ENCODE assay signal across 1 cellular context in the genomic region with DNA sequence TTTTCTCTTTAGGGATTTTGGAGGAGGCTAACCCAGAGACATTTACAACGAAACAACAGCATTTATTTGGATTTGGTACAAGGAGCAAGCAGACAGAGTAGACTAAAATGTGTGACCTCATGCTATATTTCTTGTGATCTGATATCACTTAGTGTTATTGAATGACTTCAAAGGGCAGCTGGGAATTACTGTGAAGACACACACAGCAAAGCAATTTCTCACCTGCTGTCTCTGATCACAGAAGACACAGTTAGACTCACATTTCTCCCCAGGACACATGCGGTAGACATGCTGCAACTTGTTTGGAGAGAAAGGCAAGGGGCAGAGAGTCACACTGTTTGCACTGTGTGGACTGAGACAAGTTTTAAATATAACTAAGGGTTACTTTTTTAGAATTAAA.
TF ChIP-seq lines count a peak whose summit lies in the region.

No MANE protein-coding gene starts in this region.

TF ChIP-seq in GM23338, 12 proteins besides CTCF, POLR2A, EP300 and RAD21 (continued from another document):
- TF ChIP-seq, protein P1, sequence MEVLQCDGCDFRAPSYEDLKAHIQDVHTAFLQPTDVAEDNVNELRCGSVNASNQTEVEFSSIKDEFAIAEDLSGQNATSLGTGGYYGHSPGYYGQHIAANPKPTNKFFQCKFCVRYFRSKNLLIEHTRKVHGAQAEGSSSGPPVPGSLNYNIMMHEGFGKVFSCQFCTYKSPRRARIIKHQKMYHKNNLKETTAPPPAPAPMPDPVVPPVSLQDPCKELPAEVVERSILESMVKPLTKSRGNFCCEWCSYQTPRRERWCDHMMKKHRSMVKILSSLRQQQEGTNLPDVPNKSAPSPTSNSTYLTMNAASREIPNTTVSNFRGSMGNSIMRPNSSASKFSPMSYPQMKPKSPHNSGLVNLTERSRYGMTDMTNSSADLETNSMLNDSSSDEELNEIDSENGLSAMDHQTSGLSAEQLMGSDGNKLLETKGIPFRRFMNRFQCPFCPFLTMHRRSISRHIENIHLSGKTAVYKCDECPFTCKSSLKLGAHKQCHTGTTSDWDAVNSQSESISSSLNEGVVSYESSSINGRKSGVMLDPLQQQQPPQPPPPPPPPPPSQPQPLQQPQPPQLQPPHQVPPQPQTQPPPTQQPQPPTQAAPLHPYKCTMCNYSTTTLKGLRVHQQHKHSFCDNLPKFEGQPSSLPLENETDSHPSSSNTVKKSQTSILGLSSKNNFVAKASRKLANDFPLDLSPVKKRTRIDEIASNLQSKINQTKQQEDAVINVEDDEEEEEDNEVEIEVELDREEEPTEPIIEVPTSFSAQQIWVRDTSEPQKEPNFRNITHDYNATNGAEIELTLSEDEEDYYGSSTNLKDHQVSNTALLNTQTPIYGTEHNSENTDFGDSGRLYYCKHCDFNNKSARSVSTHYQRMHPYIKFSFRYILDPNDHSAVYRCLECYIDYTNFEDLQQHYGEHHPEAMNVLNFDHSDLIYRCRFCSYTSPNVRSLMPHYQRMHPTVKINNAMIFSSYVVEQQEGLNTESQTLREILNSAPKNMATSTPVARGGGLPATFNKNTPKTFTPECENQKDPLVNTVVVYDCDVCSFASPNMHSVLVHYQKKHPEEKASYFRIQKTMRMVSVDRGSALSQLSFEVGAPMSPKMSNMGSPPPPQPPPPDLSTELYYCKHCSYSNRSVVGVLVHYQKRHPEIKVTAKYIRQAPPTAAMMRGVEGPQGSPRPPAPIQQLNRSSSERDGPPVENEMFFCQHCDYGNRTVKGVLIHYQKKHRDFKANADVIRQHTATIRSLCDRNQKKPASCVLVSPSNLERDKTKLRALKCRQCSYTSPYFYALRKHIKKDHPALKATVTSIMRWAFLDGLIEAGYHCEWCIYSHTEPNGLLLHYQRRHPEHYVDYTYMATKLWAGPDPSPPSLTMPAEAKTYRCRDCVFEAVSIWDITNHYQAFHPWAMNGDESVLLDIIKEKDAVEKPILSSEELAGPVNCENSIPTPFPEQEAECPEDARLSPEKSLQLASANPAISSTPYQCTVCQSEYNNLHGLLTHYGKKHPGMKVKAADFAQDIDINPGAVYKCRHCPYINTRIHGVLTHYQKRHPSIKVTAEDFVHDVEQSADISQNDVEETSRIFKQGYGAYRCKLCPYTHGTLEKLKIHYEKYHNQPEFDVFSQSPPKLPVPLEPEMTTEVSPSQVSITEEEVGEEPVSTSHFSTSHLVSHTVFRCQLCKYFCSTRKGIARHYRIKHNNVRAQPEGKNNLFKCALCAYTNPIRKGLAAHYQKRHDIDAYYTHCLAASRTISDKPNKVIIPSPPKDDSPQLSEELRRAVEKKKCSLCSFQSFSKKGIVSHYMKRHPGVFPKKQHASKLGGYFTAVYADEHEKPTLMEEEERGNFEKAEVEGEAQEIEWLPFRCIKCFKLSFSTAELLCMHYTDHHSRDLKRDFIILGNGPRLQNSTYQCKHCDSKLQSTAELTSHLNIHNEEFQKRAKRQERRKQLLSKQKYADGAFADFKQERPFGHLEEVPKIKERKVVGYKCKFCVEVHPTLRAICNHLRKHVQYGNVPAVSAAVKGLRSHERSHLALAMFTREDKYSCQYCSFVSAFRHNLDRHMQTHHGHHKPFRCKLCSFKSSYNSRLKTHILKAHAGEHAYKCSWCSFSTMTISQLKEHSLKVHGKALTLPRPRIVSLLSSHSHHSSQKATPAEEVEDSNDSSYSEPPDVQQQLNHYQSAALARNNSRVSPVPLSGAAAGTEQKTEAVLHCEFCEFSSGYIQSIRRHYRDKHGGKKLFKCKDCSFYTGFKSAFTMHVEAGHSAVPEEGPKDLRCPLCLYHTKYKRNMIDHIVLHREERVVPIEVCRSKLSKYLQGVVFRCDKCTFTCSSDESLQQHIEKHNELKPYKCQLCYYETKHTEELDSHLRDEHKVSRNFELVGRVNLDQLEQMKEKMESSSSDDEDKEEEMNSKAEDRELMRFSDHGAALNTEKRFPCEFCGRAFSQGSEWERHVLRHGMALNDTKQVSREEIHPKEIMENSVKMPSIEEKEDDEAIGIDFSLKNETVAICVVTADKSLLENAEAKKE (CRISPR knock-in tag; IDR thresholded peaks at IDR 0.05), result no peak
- TF ChIP-seq, protein P2, sequence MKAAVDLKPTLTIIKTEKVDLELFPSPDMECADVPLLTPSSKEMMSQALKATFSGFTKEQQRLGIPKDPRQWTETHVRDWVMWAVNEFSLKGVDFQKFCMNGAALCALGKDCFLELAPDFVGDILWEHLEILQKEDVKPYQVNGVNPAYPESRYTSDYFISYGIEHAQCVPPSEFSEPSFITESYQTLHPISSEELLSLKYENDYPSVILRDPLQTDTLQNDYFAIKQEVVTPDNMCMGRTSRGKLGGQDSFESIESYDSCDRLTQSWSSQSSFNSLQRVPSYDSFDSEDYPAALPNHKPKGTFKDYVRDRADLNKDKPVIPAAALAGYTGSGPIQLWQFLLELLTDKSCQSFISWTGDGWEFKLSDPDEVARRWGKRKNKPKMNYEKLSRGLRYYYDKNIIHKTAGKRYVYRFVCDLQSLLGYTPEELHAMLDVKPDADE (IDR thresholded peaks at IDR 0.05), result no peak
- no peak for TF ChIP-seq JUNB (IDR thresholded peaks at IDR 0.05; ENCODE audit: unreplicated experiment)
- no peak for TF ChIP-seq POLR2AphosphoS5 (IDR thresholded peaks at IDR 0.05; ENCODE audit: low read depth)
- TF ChIP-seq NANOG (IDR thresholded peaks at IDR 0.05; ENCODE audit: borderline replicate concordance), result no peak
- no peak for TF ChIP-seq ZNF331 (CRISPR knock-in tag; IDR thresholded peaks at IDR 0.05; ENCODE audit: low read depth)
